ENCODE assay signal across 7 cellular contexts in the genomic region with DNA sequence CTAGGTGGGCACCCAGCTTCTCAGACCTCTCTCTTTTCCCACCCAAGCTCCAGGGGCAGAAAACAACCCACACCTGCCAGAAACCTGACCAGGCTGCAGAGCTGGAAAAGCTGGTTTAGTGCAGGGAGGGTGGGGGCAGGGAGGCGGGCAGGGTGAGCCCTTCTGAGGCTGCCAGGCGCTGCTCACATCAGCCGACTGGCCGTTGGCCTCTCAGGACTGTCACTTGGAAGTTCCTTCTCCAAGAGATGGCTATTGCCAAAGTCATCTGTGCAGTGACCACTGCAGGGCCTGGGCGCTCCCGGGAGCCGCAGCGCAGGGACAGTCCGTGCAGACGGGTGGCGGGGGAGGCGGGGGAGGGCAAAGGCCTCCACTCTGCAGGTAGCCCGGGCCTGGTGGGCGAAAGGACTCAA.
DNase-seq lines count a peak whose midpoint lies in the region; ATAC-seq, FAIRE-seq and TF ChIP-seq lines count a peak whose summit lies in the region.

No MANE protein-coding gene starts in this region.

- FAIRE-seq in urothelium cell line (lab: Jason Lieb, UNC) = no peak

- H3K27ac ChIP-seq in HCT116 (ENCODE audit: low read depth, low read length) (peak overlapping the region; percentile 83), RWPE1 (peak overlapping the region; percentile 82), neural cell (ENCODE audit: low read length) (peak overlapping the region; percentile 20)

- H3K36me3 ChIP-seq in HCT116 (ENCODE audit: control insufficient read depth in 1 of 2, insufficient read depth in 2 of 2, low read length in 2 of 2) (no peaks in the 10 kb centered on the region), neural cell (ENCODE audit: insufficient read depth, low read length) (no peaks in the 10 kb centered on the region)

- no peak for TF ChIP-seq CTCF in HCT116 (IDR thresholded peaks at IDR 0.05 in 2 of 3, conservative IDR thresholded peaks at IDR 0.05 in 1 of 3; ENCODE audit: borderline replicate concordance in 1 of 3, insufficient read depth in 1 of 3, low read depth in 2 of 3, low read length in 2 of 3)
- no peak for TF ChIP-seq CTCF in RWPE1 (conservative IDR thresholded peaks at IDR 0.05; ENCODE audit: low read depth)
- TF ChIP-seq CTCF in fibroblast of mammary gland (conservative IDR thresholded peaks at IDR 0.05; ENCODE audit: control insufficient read depth, insufficient read depth, low read depth, low read length) = no peak
- TF ChIP-seq CTCF in neural cell (IDR thresholded peaks at IDR 0.05; ENCODE audit: poor library complexity, severe bottlenecking) = no peak

- CTCF ChIA-PET in HCT116 (lab: Charles Lee) = interaction anchor here (0.7 kb wide), 2 partner anchors 10 to 565 kb away, joined by 3 to 5 read pairs; a partner anchor contains a TSS
- CTCF ChIA-PET in RWPE1 (lab: Yijun Ruan, JAX) = interaction anchor here (0.7 to 1.3 kb wide), 4 partner anchors 13 to 251 kb away, joined by 3 to 5 read pairs (median 3); no protein-coding TSS in a partner anchor

- no peak for TF ChIP-seq RAD21 in HCT116 (IDR thresholded peaks at IDR 0.05; ENCODE audit: low read depth)
- TF ChIP-seq RAD21 in neural cell (conservative IDR thresholded peaks at IDR 0.05) = no peak

- H3K4me2 ChIP-seq in HCT116 (ENCODE audit: low read length) = peak overlapping the region; percentile 78
- H3K4me2 ChIP-seq in neural cell (ENCODE audit: low read length) = no peak overlapping the region

- no peaks in the 10 kb centered on the region for H4K20me1 ChIP-seq in HCT116 (ENCODE audit: insufficient read depth)
- no peaks in the 10 kb centered on the region for H4K20me1 ChIP-seq in neural cell (ENCODE audit: insufficient read depth)

- H3K4me3 ChIP-seq in HCT116 (replicated peaks in 1 of 2; ENCODE audit: low read depth in 1 of 2, low read length in 2 of 2) (peak overlapping the region; percentile 29 to 54), fibroblast of mammary gland (ENCODE audit: control insufficient read depth, low read depth, low read length) (peak overlapping the region; percentile 39), neural cell (ENCODE audit: low read length) (peak overlapping the region; percentile 48)

- H3K27me3 ChIP-seq in HCT116 (ENCODE audit: insufficient read depth, low read length) (no peaks in the 10 kb centered on the region), neural cell (ENCODE audit: insufficient read depth, low read depth, low read length) (no peaks in the 10 kb centered on the region)

- BruUV-seq in HCT116 (replicated peaks; lab: Mats Ljungman, UMichigan) = no TSS peak

- intact Hi-C loops in HCT116 (cut with micrococcal nuclease) = no loop called here

- POLR2A ChIA-PET in HCT116 (lab: Charles Lee) = interaction anchor here (0.6 to 1.3 kb wide), 5 partner anchors 9 to 205 kb away, joined by 3 to 4 read pairs (median 4); a partner anchor contains a TSS
- POLR2A ChIA-PET in RWPE1 (lab: Yijun Ruan, JAX; ENCODE audit: low non-redundant PET) = interaction anchor here (0.6 to 2.1 kb wide), 13 partner anchors 9 to 134 kb away, joined by 3 to 7 read pairs (median 5); no protein-coding TSS in a partner anchor

- peaks cover 58 to 62% of the 10 kb centered on the region in 2 experiments for H3K4me1 ChIP-seq in HCT116 (ENCODE audit: control insufficient read depth in 1 of 2, insufficient read depth in 2 of 2, low read length in 2 of 2)

- ATAC-seq in HCT116 = peak; percentile 75

- no peak overlapping the region for H2AFZ ChIP-seq in HCT116 (ENCODE audit: low read depth, low read length, poor library complexity, severe bottlenecking)
- H2AFZ ChIP-seq in neural cell (ENCODE audit: low read depth, low read length) = no peak overlapping the region

- DNase-seq in HCT116 (ENCODE audit: low read depth, low spot score) = peak; percentile 39
- peak; percentile 93 for DNase-seq in RWPE1 (ENCODE audit: low spot score)
- DNase-seq in fibroblast of mammary gland (ENCODE audit: low read depth) = no peak
- no peak for DNase-seq in HK-2 (ENCODE audit: unreplicated experiment)
- no peak for DNase-seq in NCI-H187 treated with DMSO at 0.1 percent for 48 hours (lab: John Stamatoyannopoulos, UW)
- DNase-seq in urothelium cell line (ENCODE audit: low spot score) = no peak

- H3K9ac ChIP-seq in HCT116 (ENCODE audit: low read length) = peak overlapping the region; percentile 61
- peak overlapping the region; percentile 54 for H3K9ac ChIP-seq in neural cell (ENCODE audit: low read length)

- no peak for TF ChIP-seq POLR2A in HCT116 (IDR thresholded peaks at IDR 0.05; ENCODE audit: borderline replicate concordance, extremely low read depth, insufficient read depth, insufficient read length)

- RAD21 ChIA-PET in HCT116 (lab: Charles Lee; ENCODE audit: low non-redundant PET in 1 of 2, low total read pairs in 2 of 2, uncharacterized antibody in 2 of 2, unreplicated experiment in 2 of 2) = interaction anchor here (0.5 to 0.8 kb wide), 3 partner anchors 26 to 102 kb away, joined by 3 to 5 read pairs (median 5); no protein-coding TSS in a partner anchor

- H3F3A ChIP-seq in neural cell (ENCODE audit: insufficient read depth, low read length, poor library complexity, severe bottlenecking) = no peaks in the 10 kb centered on the region

- TF ChIP-seq EP300 in neural cell (conservative IDR thresholded peaks at IDR 0.05; ENCODE audit: poor library complexity, severe bottlenecking) = no peak

- no peaks in the 10 kb centered on the region for H3K79me2 ChIP-seq in HCT116 (ENCODE audit: insufficient read depth, low read length)
- no peaks in the 10 kb centered on the region for H3K79me2 ChIP-seq in neural cell (replicated peaks; ENCODE audit: insufficient read depth, low read length)

- H3K9me2 ChIP-seq in HCT116 (ENCODE audit: insufficient read depth) (no peaks in the 10 kb centered on the region), neural cell (ENCODE audit: insufficient read depth, low read length) (no peaks in the 10 kb centered on the region)

- no peaks in the 10 kb centered on the region for H3K9me3 ChIP-seq in HCT116 (ENCODE audit: control insufficient read depth in 1 of 2, insufficient read depth in 1 of 2, low read depth in 1 of 2, low read length in 2 of 2)
- H3K9me3 ChIP-seq in neural cell (ENCODE audit: low read length) = no peaks in the 10 kb centered on the region

TF ChIP-seq in HCT116, 20 proteins besides CTCF, POLR2A, EP300 and RAD21 (continues in another document):
- TF ChIP-seq, protein P1, sequence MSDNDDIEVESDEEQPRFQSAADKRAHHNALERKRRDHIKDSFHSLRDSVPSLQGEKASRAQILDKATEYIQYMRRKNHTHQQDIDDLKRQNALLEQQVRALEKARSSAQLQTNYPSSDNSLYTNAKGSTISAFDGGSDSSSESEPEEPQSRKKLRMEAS (IDR thresholded peaks at IDR 0.05) = no peak
- TF ChIP-seq JUND (IDR thresholded peaks at IDR 0.05) (no peak), TCF7L2 (IDR thresholded peaks at IDR 0.05; ENCODE audit: borderline replicate concordance, extremely low read depth, insufficient read depth, insufficient read length) (no peak), SRF (IDR thresholded peaks at IDR 0.05; ENCODE audit: low read depth) (no peak), FOSL1 (IDR thresholded peaks at IDR 0.05; ENCODE audit: low read depth) (no peak), CEBPB (IDR thresholded peaks at IDR 0.05; ENCODE audit: low read depth) (no peak), SP1 (IDR thresholded peaks at IDR 0.05; ENCODE audit: low read depth) (no peak)
- TF ChIP-seq, protein P2, sequence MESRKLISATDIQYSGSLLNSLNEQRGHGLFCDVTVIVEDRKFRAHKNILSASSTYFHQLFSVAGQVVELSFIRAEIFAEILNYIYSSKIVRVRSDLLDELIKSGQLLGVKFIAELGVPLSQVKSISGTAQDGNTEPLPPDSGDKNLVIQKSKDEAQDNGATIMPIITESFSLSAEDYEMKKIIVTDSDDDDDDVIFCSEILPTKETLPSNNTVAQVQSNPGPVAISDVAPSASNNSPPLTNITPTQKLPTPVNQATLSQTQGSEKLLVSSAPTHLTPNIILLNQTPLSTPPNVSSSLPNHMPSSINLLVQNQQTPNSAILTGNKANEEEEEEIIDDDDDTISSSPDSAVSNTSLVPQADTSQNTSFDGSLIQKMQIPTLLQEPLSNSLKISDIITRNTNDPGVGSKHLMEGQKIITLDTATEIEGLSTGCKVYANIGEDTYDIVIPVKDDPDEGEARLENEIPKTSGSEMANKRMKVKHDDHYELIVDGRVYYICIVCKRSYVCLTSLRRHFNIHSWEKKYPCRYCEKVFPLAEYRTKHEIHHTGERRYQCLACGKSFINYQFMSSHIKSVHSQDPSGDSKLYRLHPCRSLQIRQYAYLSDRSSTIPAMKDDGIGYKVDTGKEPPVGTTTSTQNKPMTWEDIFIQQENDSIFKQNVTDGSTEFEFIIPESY (IDR thresholded peaks at IDR 0.05; ENCODE audit: extremely low read depth, insufficient replicate concordance, low read length) = peak; percentile 52

TF ChIP-seq in neural cell, 6 proteins besides CTCF, POLR2A, EP300 and RAD21 (continues in another document):
- TF ChIP-seq EZH2 (IDR thresholded peaks at IDR 0.05; ENCODE audit: borderline replicate concordance, insufficient read depth, low read length, poor library complexity, severe bottlenecking) (no peak), SMC3 (conservative IDR thresholded peaks at IDR 0.05; ENCODE audit: poor library complexity) (no peak), POLR2AphosphoS5 (IDR thresholded peaks at IDR 0.05) (no peak), TAF1 (IDR thresholded peaks at IDR 0.05; ENCODE audit: low read depth) (no peak), MXI1 (conservative IDR thresholded peaks at IDR 0.05; ENCODE audit: poor library complexity, severe bottlenecking) (no peak)

Comparison
In these comparisons a context has a peak if more than half of its experiments do, and no peak if none do; other contexts are left out.
1. DNase-seq: peak in HCT116 (single experiment) and RWPE1 (single experiment); none in fibroblast of mammary gland (single experiment), HK-2 (single experiment), NCI-H187 treated with DMSO at 0.1 percent for 48 hours (single experiment) and urothelium cell line (single experiment).
2. H3K27ac ChIP-seq: peak in every context shown above with its lines; median percentile 83 in HCT116; 82 in RWPE1; 20 in neural cell.
3. Peak in every context shown above with its lines, with median percentiles within 50 percentile points of each other: H3K4me3 ChIP-seq.